Comparison of ENCODE assay signal across 1 cellular context in genomic region chr16:1998360-1998835, GRCh38.
TF ChIP-seq lines count a peak whose summit lies in the region.

No MANE protein-coding gene starts in this region.

TF ChIP-seq in HCT116, 20 proteins besides CTCF, POLR2A, EP300 and RAD21 (continued from another document):
- no peak for TF ChIP-seq REST (IDR thresholded peaks at IDR 0.05; ENCODE audit: low read depth)
TF ChIP-seq in HCT116: peak in this region for 0.
